8 cellular contexts compared by ENCODE assay signal in the genomic region with DNA sequence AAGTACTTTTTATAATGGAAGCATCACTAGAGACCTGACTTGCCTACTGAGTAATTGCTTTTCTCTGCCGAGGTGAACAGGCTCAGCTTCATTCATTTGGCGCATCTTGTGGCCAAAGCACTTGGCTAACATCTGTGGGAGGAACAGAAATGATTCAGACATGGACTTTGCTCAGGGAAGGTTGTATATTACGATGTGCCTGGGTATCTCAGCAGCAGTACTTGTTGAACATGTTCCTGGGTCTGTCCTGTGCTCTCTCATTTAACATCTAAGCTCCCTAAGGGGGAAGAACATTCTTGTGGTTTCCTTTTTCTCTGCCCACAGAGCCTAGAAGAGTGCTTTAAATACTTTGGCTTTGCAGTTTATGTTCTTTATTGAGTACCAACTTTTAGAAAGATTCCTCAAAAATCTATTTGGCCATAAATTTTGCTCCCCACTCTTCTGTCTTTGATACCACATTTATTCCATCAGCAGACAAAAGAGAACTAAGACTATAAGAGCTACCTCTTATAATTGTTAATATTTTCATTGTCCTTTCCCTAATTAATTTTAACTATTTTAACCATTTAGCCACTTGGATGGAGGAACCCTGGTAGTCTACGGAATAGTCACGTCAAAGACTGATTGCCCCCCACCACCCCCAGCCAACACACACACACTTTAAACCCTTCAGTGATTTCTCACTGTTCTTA.
A peak's percentile ranks its signal among the peaks of the same experiment; 100 is the strongest.
DNase-seq lines count a peak whose midpoint lies in the region; ATAC-seq, FAIRE-seq and TF ChIP-seq lines count a peak whose summit lies in the region.

No MANE protein-coding gene starts in this region.

- H4K91ac ChIP-seq in mesenchymal stem cell (ENCODE audit: low read length) = no peak overlapping the region

- H3K4me3 ChIP-seq in mesenchymal stem cell (ENCODE audit: insufficient read depth in 1 of 2, low read depth in 1 of 2, low read length in 2 of 2) = no peak overlapping the region
- H3K4me3 ChIP-seq in kidney (ENCODE audit: low read length in 2 of 2) = no peak overlapping the region

- H3K36me3 ChIP-seq in mesenchymal stem cell (ENCODE audit: control insufficient read depth in 1 of 2, insufficient read depth in 2 of 2, low read depth in 1 of 2, low read length in 2 of 2) (no peaks in the 10 kb centered on the region), kidney (ENCODE audit: control insufficient read depth in 1 of 2, insufficient read depth in 2 of 2, low read length in 2 of 2) (no peaks in the 10 kb centered on the region)

- H2BK5ac ChIP-seq in mesenchymal stem cell (ENCODE audit: low read depth, low read length, poor library complexity, severe bottlenecking) = no peak overlapping the region

- peaks cover 6% of the 10 kb centered on the region for H3K4me1 ChIP-seq in mesenchymal stem cell (ENCODE audit: control insufficient read depth, insufficient read depth, low read depth, low read length)
- no peaks in the 10 kb centered on the region for H3K4me1 ChIP-seq in kidney (ENCODE audit: control insufficient read depth in 1 of 2, insufficient read depth in 1 of 2, low read depth in 1 of 2, low read length in 2 of 2)

- no peak for DNase-seq in GM18507 (ENCODE audit: extremely low spot score, insufficient read length, low read depth)
- DNase-seq in SKM-1 treated with dmso at 0.1 percent for 144 hours (lab: John Stamatoyannopoulos, UW; ENCODE audit: unreplicated experiment) = peak; percentile 19
- DNase-seq in mesenchymal stem cell = peak; percentile 75
- DNase-seq in SHP77 (lab: John Stamatoyannopoulos, UW) = no peak
- no peak for DNase-seq in kidney

- H2AK5ac ChIP-seq in mesenchymal stem cell (ENCODE audit: low read length, severe bottlenecking) = no peak overlapping the region

- H3K14ac ChIP-seq in mesenchymal stem cell (ENCODE audit: low read length in 2 of 2) = no peak overlapping the region

- H3K9me3 ChIP-seq in mesenchymal stem cell (ENCODE audit: control insufficient read depth, low read length) = no peaks in the 10 kb centered on the region
- H3K9me3 ChIP-seq in kidney (ENCODE audit: control insufficient read depth in 1 of 2, low read length in 2 of 2) = no peaks in the 10 kb centered on the region

- 34% methylated on average over 5 of the region's 5 CpGs for WGBS in mesenchymal stem cell

- peaks cover 0 to 2% of the 10 kb centered on the region in 2 experiments for H3K27me3 ChIP-seq in mesenchymal stem cell (ENCODE audit: control insufficient read depth in 1 of 2, insufficient read depth in 1 of 2, low read length in 2 of 2)

- no peak overlapping the region for H2BK120ac ChIP-seq in mesenchymal stem cell (ENCODE audit: low read depth, low read length)

- intact Hi-C loops in kidney (cut with DNase I) = no loop called here

- no peak overlapping the region for H3K23ac ChIP-seq in mesenchymal stem cell (ENCODE audit: low read length in 2 of 2)

- H3K4me2 ChIP-seq in mesenchymal stem cell (ENCODE audit: low read length, poor library complexity, severe bottlenecking) = no peak overlapping the region

- H3K18ac ChIP-seq in mesenchymal stem cell (ENCODE audit: low read depth in 1 of 2, low read length in 2 of 2) = peak overlapping the region in 1 of 2 experiments; percentile 38

- H2BK15ac ChIP-seq in mesenchymal stem cell (ENCODE audit: low read depth, poor library complexity, severe bottlenecking) = no peak overlapping the region

- no peak overlapping the region for H2AFZ ChIP-seq in mesenchymal stem cell (ENCODE audit: low read depth, low read length)

- H3K9ac ChIP-seq in mesenchymal stem cell (ENCODE audit: low read length) (no peak overlapping the region), kidney (ENCODE audit: low read length in 2 of 2) (no peak overlapping the region)

- H3K27ac ChIP-seq in mesenchymal stem cell (ENCODE audit: low read length, poor library complexity, severe bottlenecking) (peak overlapping the region; percentile 43), kidney (ENCODE audit: low read depth in 2 of 2, low read length in 2 of 2) (no peak overlapping the region)

- H4K8ac ChIP-seq in mesenchymal stem cell (ENCODE audit: low read length) = no peak overlapping the region

- no peaks in the 10 kb centered on the region for H3K79me1 ChIP-seq in mesenchymal stem cell (replicated peaks; ENCODE audit: low read length, poor library complexity, severe bottlenecking)

- TF ChIP-seq CTCF in kidney (IDR thresholded peaks at IDR 0.05; ENCODE audit: borderline replicate concordance, extremely low read depth, insufficient read depth) = no peak

- FAIRE-seq in GM18507 (lab: Jason Lieb, UNC) (peak; percentile 84), kidney (lab: Jason Lieb, UNC) (no peak)

- peak; percentile 73 for ATAC-seq in HG02884 (IDR thresholded peaks at IDR 0.05; ENCODE audit: unreplicated experiment)
- no peak for ATAC-seq in GM19351 (IDR thresholded peaks at IDR 0.05; ENCODE audit: unreplicated experiment)
- ATAC-seq in HG02970 (IDR thresholded peaks at IDR 0.05; ENCODE audit: low FRiP score, unreplicated experiment) = no peak

- H2BK12ac ChIP-seq in mesenchymal stem cell (ENCODE audit: low read length in 2 of 2) = no peak overlapping the region

- no peak overlapping the region for H3K4ac ChIP-seq in mesenchymal stem cell (ENCODE audit: low read depth in 1 of 2, low read length in 2 of 2)

Comparison
In these comparisons a context has a peak if more than half of its experiments do, and no peak if none do; other contexts are left out.
1. DNase-seq: peak in SKM-1 treated with dmso at 0.1 percent for 144 hours (single experiment) and mesenchymal stem cell (single experiment); none in GM18507 (single experiment), SHP77 (0 of 2) and kidney (single experiment).